20 cellular contexts compared by ENCODE assay signal in genomic region chr6:105515054-105515453, GRCh38.
"Had no signal": no experiment of that assay in that cellular context is flagged by ENCODE, and none has a peak within 500 bp of the region (broad histone marks: within the 10 kb centered on the region; RNA-seq: fewer than 3 reads in every experiment).

No MANE protein-coding gene starts in this region.

- H3K36me3 Mint-ChIP-seq: activated CD4-positive, alpha-beta memory T cell treated with anti-CD3 and anti-CD28 coated beads for 36 hours had no signal

- ATAC-seq: activated CD8-positive, alpha-beta memory T cell treated with anti-CD3 and anti-CD28 coated beads, Interleukin-2, amount 10 ng/mL, durations not matched to agents 7 days and 5 days; activated T-helper 17 cell treated with anti-CD3 and anti-CD28 coated beads, Interleukin-2, amount 50 U/mL, for 72 hours; effector memory CD8-positive, alpha-beta T cell; left lobe of liver had no signal

- H3K4me3 ChIP-seq: cardiac muscle cell had no signal

- H3K27ac ChIP-seq: cardiac muscle cell had no signal

- DNase-seq: activated B cell treated with CpG ODN at 0.5 μM for 24 hours; activated CD4-positive, alpha-beta memory T cell treated with anti-CD3 and anti-CD28 coated beads for 36 hours; activated CD4-positive, alpha-beta T cell treated with anti-CD3 and anti-CD28 coated beads for 4 hours; activated CD8-positive, alpha-beta memory T cell treated with anti-CD3 and anti-CD28 coated beads, Interleukin-2, amount 10 ng/mL, durations not matched to agents 7 days and 5 days; activated naive CD4-positive, alpha-beta T cell; activated naive CD8-positive, alpha-beta T cell treated with anti-CD3 and anti-CD28 coated beads, Interleukin-2, amount 10 ng/mL, durations not matched to agents 7 days and 5 days; activated T-cell treated with anti-CD3 and anti-CD28 coated beads, Interleukin-2, amount 50 U/mL, for 1 hour; amygdala; effector memory CD8-positive, alpha-beta T cell; kidney; midbrain; retina; stimulated activated CD4-positive, alpha-beta T cell treated with anti-CD3 and anti-CD28 coated beads, Interleukin-12 subunit alpha, Interleukin-12 subunit beta, amount 100 ng/mL, for 4 hours; stimulated activated CD4-positive, alpha-beta T cell treated with anti-CD3 and anti-CD28 coated beads, Interleukin-1b, Interleukin-23, amount 100 ng/mL, for 48 hours; stimulated activated CD8-positive, alpha-beta memory T cell treated with anti-CD3 and anti-CD28 coated beads, Interleukin-4, amount 100 ng/mL, for 48 hours; stimulated activated naive CD4-positive, alpha-beta T cell had no signal

- H3K27ac Mint-ChIP-seq: activated B cell treated with CpG ODN at 0.5 μM for 24 hours; activated CD4-positive, alpha-beta memory T cell treated with anti-CD3 and anti-CD28 coated beads for 36 hours; activated CD8-positive, alpha-beta memory T cell treated with anti-CD3 and anti-CD28 coated beads, Interleukin-2, amount 10 ng/mL, durations not matched to agents 7 days and 5 days; activated naive CD8-positive, alpha-beta T cell treated with anti-CD3 and anti-CD28 coated beads, Interleukin-2, amount 10 ng/mL, durations not matched to agents 7 days and 5 days; activated T-helper 17 cell treated with anti-CD3 and anti-CD28 coated beads, Interleukin-2, amount 50 U/mL, for 72 hours; effector memory CD8-positive, alpha-beta T cell; nephron had no signal

- H3K36me3 ChIP-seq: cardiac muscle cell had no signal
